8 cellular contexts compared by ENCODE assay signal in the genomic region with DNA sequence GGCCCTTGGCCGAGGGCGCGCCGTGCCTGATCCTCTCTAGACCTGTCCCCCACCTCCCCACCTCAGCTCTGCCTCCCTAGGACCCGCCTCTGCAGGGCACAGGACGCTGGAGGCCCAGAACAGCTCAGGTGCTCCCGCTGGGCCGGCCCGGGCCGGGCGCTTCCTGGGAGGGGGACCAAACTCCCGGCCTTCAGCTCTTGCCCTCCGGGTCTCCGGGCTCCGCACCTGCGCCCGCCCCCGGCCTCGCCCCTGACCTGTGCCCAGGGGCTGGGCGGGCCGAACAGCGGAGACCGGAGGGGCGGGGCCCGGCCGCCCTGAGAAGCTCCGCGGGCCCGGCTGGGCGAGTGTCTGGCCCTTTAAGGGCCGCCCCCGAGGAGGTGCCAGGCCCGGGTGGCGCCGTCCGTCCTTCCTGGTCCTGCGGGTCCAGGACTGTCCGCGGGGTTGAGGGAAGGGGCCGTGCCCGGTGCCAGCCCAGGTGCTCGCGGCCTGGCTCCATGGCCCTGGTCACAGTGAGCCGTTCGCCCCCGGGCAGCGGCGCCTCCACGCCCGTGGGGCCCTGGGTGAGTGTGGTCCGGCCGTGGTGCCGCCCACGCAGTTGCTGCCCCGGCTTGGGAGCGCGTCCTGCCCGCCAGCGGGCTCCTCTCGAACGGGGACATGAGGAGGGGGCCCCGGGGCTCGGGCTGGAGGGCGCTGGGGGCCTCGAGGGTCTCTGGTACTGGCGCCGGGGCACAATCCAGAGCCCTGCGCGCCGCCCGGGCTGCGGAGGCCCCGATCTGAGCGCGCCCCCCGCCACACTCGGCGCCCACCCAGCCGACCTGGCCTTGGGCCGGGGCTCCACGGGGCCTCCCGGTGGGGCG. TPM values are rescaled to one million over a fixed set of nuclear protein-coding genes. Genes with fewer than 3 reads are reported as not detected.
DNase-seq lines count a peak whose midpoint lies in the region; ATAC-seq and TF ChIP-seq lines count a peak whose summit lies in the region.

SSH3 (plus strand) TSS at position 399 of the 857 bp plus-strand sequence; CDS start at position 495, 96 bp downstream.

- DNase-seq in AG10803 (ENCODE audit: low read depth) (peak; percentile 48), HEK293T (ENCODE audit: extremely low spot score) (peak; percentile 68), Peyer's patch (peak; percentile 60 to 94 (median 92)), anterior cingulate cortex (lab: John Stamatoyannopoulos, UW) (peak in 48 of 58 donors; percentile 13 to 75 (median 50)), heart left ventricle (peak; percentile 81 to 89 (median 83)), osteoblast (ENCODE audit: insufficient read length, low spot score, missing footprints) (peak; percentile 97), NCI-H2107 (lab: John Stamatoyannopoulos, UW) (no peak)

- peaks cover 5% of the 10 kb centered on the region for H3K79me2 ChIP-seq in osteoblast (ENCODE audit: insufficient read depth, low read length)

- CTCF ChIA-PET in HEK293T (lab: Yijun Ruan, JAX) = interaction anchor here (0.6 to 1.1 kb wide), 4 partner anchors 14 to 41 kb away, joined by 3 to 5 read pairs (median 4); partner anchors contain the start of gene ANKRD13D

- H3K27me3 ChIP-seq in Peyer's patch (no peaks in the 10 kb centered on the region), heart left ventricle (no peaks in the 10 kb centered on the region), osteoblast (ENCODE audit: insufficient read depth, low read length) (no peaks in the 10 kb centered on the region)

- H2AFZ ChIP-seq in osteoblast (ENCODE audit: low read length) = peak within 1 kb of the TSS; percentile 62

- peak within 1 kb of the TSS; percentile 85 for H3K4me2 ChIP-seq in osteoblast (ENCODE audit: insufficient read depth, low read length)

- H3K4me3 ChIP-seq in AG10803 (ENCODE audit: low read length) (peak within 1 kb of the TSS; percentile 58), Peyer's patch (peak within 1 kb of the TSS; percentile 71 to 91 (median 85)), heart left ventricle (peak within 1 kb of the TSS; percentile 67 to 98 (median 92)), osteoblast (ENCODE audit: insufficient read depth, low read length) (peak within 1 kb of the TSS; percentile 86)

- H3K4me1 ChIP-seq in Peyer's patch (peaks cover 0 to 29% (median 4%) of the 10 kb centered on the region in 4 donors), heart left ventricle (peaks cover 8 to 35% (median 24%) of the 10 kb centered on the region in 12 donors), osteoblast (ENCODE audit: insufficient read depth, low read length) (peaks cover 16% of the 10 kb centered on the region)

- 0 to 1% (median 1%) methylated on average over 11 to 83 of the region's 83 CpGs for WGBS in heart left ventricle, 4 donors

- POLR2A ChIA-PET in HEK293T (lab: Yijun Ruan, JAX) = interaction anchor here (1.7 to 4.8 kb wide), 3 partner anchors 10 to 14 kb away, joined by 3 to 27 read pairs (median 25); partner anchors contain the start of gene ANKRD13D

- peaks cover 19% of the 10 kb centered on the region for H4K20me1 ChIP-seq in osteoblast (ENCODE audit: insufficient read depth, low read length)

- no peak for TF ChIP-seq CTCF in AG10803 (conservative IDR thresholded peaks at IDR 0.05; ENCODE audit: low read length)
- TF ChIP-seq CTCF in Peyer's patch (IDR thresholded peaks at IDR 0.05) = no peak
- TF ChIP-seq CTCF in heart left ventricle (IDR thresholded peaks at IDR 0.05) = no peak
- no peak for TF ChIP-seq CTCF in osteoblast (IDR thresholded peaks at IDR 0.05; ENCODE audit: extremely low read depth, low read depth, low read length)

- peak; percentile 76 to 90 (median 88) for ATAC-seq in heart left ventricle
- ATAC-seq in GM19452 (IDR thresholded peaks at IDR 0.05; ENCODE audit: unreplicated experiment) = no peak

- peak; percentile 81 to 84 for TF ChIP-seq POLR2A in Peyer's patch (IDR thresholded peaks at IDR 0.05)
- peak in 1 of 2 donors; percentile 65 for TF ChIP-seq POLR2A in heart left ventricle (IDR thresholded peaks at IDR 0.05)

- intact Hi-C loops in heart left ventricle (cut with DNase I) = loop anchor here in 2 of 10 donors (2.0 to 5.0 kb wide), 2 partner anchors 15 to 36 kb away; partner anchors contain the start of genes ANKRD13D (in 1 of the 2) and GRK2 (in 1 of the 2)

- H3K36me3 ChIP-seq in Peyer's patch (peaks cover 0 to 47% (median 0%) of the 10 kb centered on the region in 3 donors), heart left ventricle (peaks cover 0 to 54% (median 35%) of the 10 kb centered on the region in 9 donors), osteoblast (ENCODE audit: insufficient read depth, low read length) (peaks cover 31% of the 10 kb centered on the region)

- no peaks in the 10 kb centered on the region for H3K9me3 ChIP-seq in Peyer's patch
- H3K9me3 ChIP-seq in heart left ventricle = no peaks in the 10 kb centered on the region
- H3K9me3 ChIP-seq in osteoblast (ENCODE audit: low read depth, low read length) = no peaks in the 10 kb centered on the region

- H3K27ac ChIP-seq in Peyer's patch = peak within 1 kb of the TSS; percentile 83 to 90 (median 84)
- H3K27ac ChIP-seq in heart left ventricle = peak within 1 kb of the TSS; percentile 20 to 89 (median 80)
- H3K27ac ChIP-seq in osteoblast (ENCODE audit: low read depth, low read length) = no peak within 1 kb of the TSS

TF ChIP-seq in HEK293T, 16 proteins besides CTCF, POLR2A, EP300 and RAD21:
- TF ChIP-seq FOXM1 (IDR thresholded peaks at IDR 0.05; ENCODE audit: borderline replicate concordance) = no peak
- no peak for TF ChIP-seq SP1 (IDR thresholded peaks at IDR 0.05)
- TF ChIP-seq ELF4 (IDR thresholded peaks at IDR 0.05) = no peak
- TF ChIP-seq NFRKB (IDR thresholded peaks at IDR 0.05) = no peak
- no peak for TF ChIP-seq BHLHE40 (IDR thresholded peaks at IDR 0.05; ENCODE audit: borderline replicate concordance)
- no peak for TF ChIP-seq FOXA1 (IDR thresholded peaks at IDR 0.05)
- no peak for TF ChIP-seq ARNT (IDR thresholded peaks at IDR 0.05)
- TF ChIP-seq LEF1 (IDR thresholded peaks at IDR 0.05; ENCODE audit: borderline replicate concordance) = no peak
- no peak for TF ChIP-seq TARDBP (IDR thresholded peaks at IDR 0.05)
- no peak for TF ChIP-seq CTBP1 (IDR thresholded peaks at IDR 0.05; ENCODE audit: borderline replicate concordance)
- no peak for TF ChIP-seq L3MBTL2 (conservative IDR thresholded peaks at IDR 0.05)
- no peak for TF ChIP-seq ZNF384 (IDR thresholded peaks at IDR 0.05)
- TF ChIP-seq FOXK2 (IDR thresholded peaks at IDR 0.05) = no peak
- no peak for TF ChIP-seq HDGF (IDR thresholded peaks at IDR 0.05; ENCODE audit: borderline replicate concordance)
- no peak for TF ChIP-seq SUZ12 (IDR thresholded peaks at IDR 0.05)
- TF ChIP-seq PKNOX1 (IDR thresholded peaks at IDR 0.05) = no peak

RNA-seq across cellular contexts. Expression of gene SSH3, which starts in this region (rescaled TPM):
- total RNA-seq in Peyer's patch (100 to 1,000 TPM in 2 of 4 donors, 10 to 100 TPM in 2; 55.9 to 128 (median 99.9) TPM), heart left ventricle (10 to 100 TPM; 10.8 to 23.9 (median 16.8) TPM), osteoblast (13.3 and 25.0 TPM in 2 replicates)
- polyA plus RNA-seq in heart left ventricle = 1 to 10 TPM; 8.1 to 9.4 TPM
